9 cellular contexts compared by ENCODE assay signal in genomic region chr14:67420102-67420739, GRCh38. TPM values are rescaled to one million over a fixed set of nuclear protein-coding genes. Genes with fewer than 3 reads are reported as not detected.
DNase-seq lines count a peak whose midpoint lies in the region; ATAC-seq and TF ChIP-seq lines count a peak whose summit lies in the region.
"Had no signal": no experiment of that assay in that cellular context is flagged by ENCODE, and none has a peak within 500 bp of the region (broad histone marks: within the 10 kb centered on the region; RNA-seq: fewer than 3 reads in every experiment).

No MANE protein-coding gene starts in this region.

- H3K9me2 ChIP-seq in Loucy (replicated peaks; ENCODE audit: low read depth, low read length), result no peaks in the 10 kb centered on the region

- H4K20me1 ChIP-seq in Loucy (ENCODE audit: insufficient read depth, low read length, poor library complexity, severe bottlenecking), result no peaks in the 10 kb centered on the region

- no peaks in the 10 kb centered on the region for H3K4me1 Mint-ChIP-seq in activated T-helper 17 cell treated with anti-CD3 and anti-CD28 coated beads, Interleukin-2, amount 50 U/mL, for 72 hours
- H3K4me1 Mint-ChIP-seq in natural killer cell treated with Interleukin-12 subunit alpha and Interleukin-12 subunit beta and Interleukin-15 and Interleukin-18, amount 100 ng/mL, for 72 hours (ENCODE audit: low read depth in 2 of 2), result peaks cover 0 to 2% of the 10 kb centered on the region in 2 donors

- no peak for TF ChIP-seq POLR2A in suprapubic skin (IDR thresholded peaks at IDR 0.05)

- ATAC-seq in activated T-helper 17 cell treated with anti-CD3 and anti-CD28 coated beads, Interleukin-2, amount 50 U/mL, for 72 hours (replicated peaks), result peak; percentile 59
- ATAC-seq in natural killer cell treated with Interleukin-12 subunit alpha and Interleukin-12 subunit beta and Interleukin-15 and Interleukin-18, amount 100 ng/mL, for 72 hours, result no peak
- ATAC-seq in HG02970 (IDR thresholded peaks at IDR 0.05; ENCODE audit: low FRiP score, unreplicated experiment), result no peak

- H2AFZ ChIP-seq in Loucy (ENCODE audit: low read length), result no peak overlapping the region

- no peaks in the 10 kb centered on the region for H3F3A ChIP-seq in Loucy (ENCODE audit: low read depth)

- H3K4me1 ChIP-seq in Loucy (ENCODE audit: insufficient read depth, low read length, poor library complexity, severe bottlenecking) (no peaks in the 10 kb centered on the region), suprapubic skin (peaks cover 10% of the 10 kb centered on the region)

- H3K27me3 Mint-ChIP-seq in activated T-helper 17 cell treated with anti-CD3 and anti-CD28 coated beads, Interleukin-2, amount 50 U/mL, for 72 hours, result peaks cover 8% of the 10 kb centered on the region
- peaks cover 0 to 12% of the 10 kb centered on the region in 2 donors for H3K27me3 Mint-ChIP-seq in natural killer cell treated with Interleukin-12 subunit alpha and Interleukin-12 subunit beta and Interleukin-15 and Interleukin-18, amount 100 ng/mL, for 72 hours

- no peak overlapping the region for H3K27ac ChIP-seq in suprapubic skin

- H3K4me3 Mint-ChIP-seq in activated T-helper 17 cell treated with anti-CD3 and anti-CD28 coated beads, Interleukin-2, amount 50 U/mL, for 72 hours, result no peak overlapping the region
- H3K4me3 Mint-ChIP-seq in natural killer cell treated with Interleukin-12 subunit alpha and Interleukin-12 subunit beta and Interleukin-15 and Interleukin-18, amount 100 ng/mL, for 72 hours, result no peak overlapping the region
- H3K4me3 Mint-ChIP-seq: stimulated activated naive CD8-positive, alpha-beta T cell treated with anti-CD3 and anti-CD28 coated beads, Interleukin-15, Interleukin-2, amounts not matched to agents 100 ng/mL and 50 ng/mL, for 24 hours had no signal

- TF ChIP-seq CTCF in GM06990 (IDR thresholded peaks at IDR 0.05; ENCODE audit: insufficient read depth, low read length, poor library complexity, severe bottlenecking) (peak; percentile 71), Loucy (conservative IDR thresholded peaks at IDR 0.05; ENCODE audit: low read length) (peak; percentile 77), suprapubic skin (IDR thresholded peaks at IDR 0.05) (peak in 1 of 2 donors; percentile 7)

- H3K9me3 Mint-ChIP-seq in activated T-helper 17 cell treated with anti-CD3 and anti-CD28 coated beads, Interleukin-2, amount 50 U/mL, for 72 hours, result no peaks in the 10 kb centered on the region
- H3K9me3 Mint-ChIP-seq in natural killer cell treated with Interleukin-12 subunit alpha and Interleukin-12 subunit beta and Interleukin-15 and Interleukin-18, amount 100 ng/mL, for 72 hours, result no peaks in the 10 kb centered on the region
- H3K9me3 Mint-ChIP-seq: stimulated activated naive CD8-positive, alpha-beta T cell treated with anti-CD3 and anti-CD28 coated beads, Interleukin-15, Interleukin-2, amounts not matched to agents 100 ng/mL and 50 ng/mL, for 24 hours had no signal

- no peaks in the 10 kb centered on the region for H3K36me3 Mint-ChIP-seq in activated T-helper 17 cell treated with anti-CD3 and anti-CD28 coated beads, Interleukin-2, amount 50 U/mL, for 72 hours (ENCODE audit: low read depth)
- no peaks in the 10 kb centered on the region for H3K36me3 Mint-ChIP-seq in natural killer cell treated with Interleukin-12 subunit alpha and Interleukin-12 subunit beta and Interleukin-15 and Interleukin-18, amount 100 ng/mL, for 72 hours

- no peak overlapping the region for H3K4me2 ChIP-seq in Loucy (ENCODE audit: low read depth, low read length, poor library complexity, severe bottlenecking)

- H3K36me3 ChIP-seq in GM06990 (ENCODE audit: control insufficient read depth, insufficient read depth, low read length), result no peaks in the 10 kb centered on the region
- no peaks in the 10 kb centered on the region for H3K36me3 ChIP-seq in Loucy (ENCODE audit: insufficient read depth, low read length)
- H3K36me3 ChIP-seq in suprapubic skin, result no peaks in the 10 kb centered on the region

- H3K4me3 ChIP-seq in GM06990 (replicated peaks; ENCODE audit: low read depth, low read length) (no peak overlapping the region), Loucy (ENCODE audit: low read length, poor library complexity, severe bottlenecking) (no peak overlapping the region), suprapubic skin (no peak overlapping the region)

- no peak overlapping the region for H3K27ac Mint-ChIP-seq in activated T-helper 17 cell treated with anti-CD3 and anti-CD28 coated beads, Interleukin-2, amount 50 U/mL, for 72 hours
- no peak overlapping the region for H3K27ac Mint-ChIP-seq in natural killer cell treated with Interleukin-12 subunit alpha and Interleukin-12 subunit beta and Interleukin-15 and Interleukin-18, amount 100 ng/mL, for 72 hours
- H3K27ac Mint-ChIP-seq: stimulated activated naive CD8-positive, alpha-beta T cell treated with anti-CD3 and anti-CD28 coated beads, Interleukin-15, Interleukin-2, amounts not matched to agents 100 ng/mL and 50 ng/mL, for 24 hours had no signal

- H3K27me3 ChIP-seq in GM06990 (replicated peaks; ENCODE audit: control insufficient read depth, insufficient read depth, low read length) (no peaks in the 10 kb centered on the region; the same call in none of the 2 replicates), Loucy (ENCODE audit: insufficient read depth, low read length, poor library complexity, severe bottlenecking) (no peaks in the 10 kb centered on the region), suprapubic skin (no peaks in the 10 kb centered on the region)

- no peak for TF ChIP-seq EP300 in suprapubic skin (IDR thresholded peaks at IDR 0.05)

- no peaks in the 10 kb centered on the region for H3K79me2 ChIP-seq in Loucy (ENCODE audit: insufficient read depth, low read length)

- no peak overlapping the region for H3K9ac ChIP-seq in Loucy (ENCODE audit: low read depth, low read length, poor library complexity, severe bottlenecking)

- DNase-seq in GM06990 (ENCODE audit: extremely low read depth, insufficient read length) (no peak), NCI-H2196 (lab: John Stamatoyannopoulos, UW; ENCODE audit: unreplicated experiment) (no peak), ecto neural progenitor cell (ENCODE audit: low spot score) (no peak), suprapubic skin (ENCODE audit: low spot score in 2 of 2) (no peak)
- peak; percentile 37 for DNase-seq in natural killer cell treated with Interleukin-12 subunit alpha and Interleukin-12 subunit beta and Interleukin-15 and Interleukin-18, amount 100 ng/mL, for 72 hours (ENCODE audit: low spot score)

- 78% methylated on average over 12 of the region's 12 CpGs for WGBS in suprapubic skin

- H3K9me3 ChIP-seq in Loucy (ENCODE audit: insufficient read depth, low read depth, low read length) (no peaks in the 10 kb centered on the region), suprapubic skin (no peaks in the 10 kb centered on the region)

RNA-seq across cellular contexts. Expression of gene PLEK2, which starts 8.3 kb away (rescaled TPM):
- total RNA-seq in activated T-helper 17 cell treated with anti-CD3 and anti-CD28 coated beads, Interleukin-2, amount 50 U/mL, for 72 hours, result 1 to 10 TPM; 1.5 to 6.8 TPM
- not detected for total RNA-seq in natural killer cell treated with Interleukin-12 subunit alpha and Interleukin-12 subunit beta and Interleukin-15 and Interleukin-18, amount 100 ng/mL, for 72 hours
- total RNA-seq in suprapubic skin, result 10 to 100 TPM; 18.1 to 39.7 (median 24.7) TPM
